ENCODE assay signal across 1 cellular context in the genomic region with DNA sequence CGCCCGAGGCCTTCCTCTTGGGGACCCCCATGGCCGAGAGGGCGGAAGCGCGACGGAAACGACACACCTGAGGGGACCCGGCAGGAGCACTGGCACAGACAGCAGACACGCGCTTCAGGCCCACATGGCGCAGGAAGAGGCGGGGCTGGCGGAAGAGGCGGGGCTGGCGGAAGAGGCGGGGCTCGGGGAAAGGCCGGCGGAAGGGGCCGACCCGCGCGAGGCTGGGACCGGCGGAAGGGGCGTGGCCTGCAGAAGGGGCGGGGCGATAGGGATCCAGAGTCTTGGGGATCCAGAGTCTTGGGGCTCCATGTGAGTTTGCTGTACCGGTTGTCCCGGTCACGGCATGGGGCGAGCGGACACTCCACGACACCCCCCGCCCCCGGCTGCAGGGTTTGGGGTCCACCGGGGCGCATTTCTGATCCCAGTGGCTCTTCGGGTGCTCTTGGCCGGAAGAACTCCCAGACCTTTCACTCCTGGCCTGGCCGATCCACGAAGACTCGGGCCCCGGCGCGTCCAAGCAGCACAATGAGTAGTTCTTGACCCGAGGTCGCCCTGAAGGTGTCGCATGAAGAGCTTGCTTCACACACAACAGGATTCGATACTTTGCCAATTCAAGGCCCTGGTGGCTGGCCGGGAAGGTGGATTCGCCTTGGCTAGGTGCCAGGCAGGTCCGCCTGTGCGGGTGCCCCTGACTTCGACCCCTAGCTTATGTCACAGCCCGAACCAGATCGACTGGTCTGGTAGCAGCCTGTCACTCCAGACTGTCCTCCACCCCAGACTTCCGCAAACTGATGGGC.
A peak's percentile ranks its signal among the peaks of the same experiment; 100 is the strongest.
TF ChIP-seq lines count a peak whose summit lies in the region.

Gene URB1 (minus strand): TSS at position 133 of the 797 bp plus-strand sequence. CDS start 102 bp downstream, at position 31.

TF ChIP-seq in HepG2, 621 proteins besides CTCF, POLR2A, EP300 and RAD21 (continued from another document and continues in another):
- TF ChIP-seq, protein P1, sequence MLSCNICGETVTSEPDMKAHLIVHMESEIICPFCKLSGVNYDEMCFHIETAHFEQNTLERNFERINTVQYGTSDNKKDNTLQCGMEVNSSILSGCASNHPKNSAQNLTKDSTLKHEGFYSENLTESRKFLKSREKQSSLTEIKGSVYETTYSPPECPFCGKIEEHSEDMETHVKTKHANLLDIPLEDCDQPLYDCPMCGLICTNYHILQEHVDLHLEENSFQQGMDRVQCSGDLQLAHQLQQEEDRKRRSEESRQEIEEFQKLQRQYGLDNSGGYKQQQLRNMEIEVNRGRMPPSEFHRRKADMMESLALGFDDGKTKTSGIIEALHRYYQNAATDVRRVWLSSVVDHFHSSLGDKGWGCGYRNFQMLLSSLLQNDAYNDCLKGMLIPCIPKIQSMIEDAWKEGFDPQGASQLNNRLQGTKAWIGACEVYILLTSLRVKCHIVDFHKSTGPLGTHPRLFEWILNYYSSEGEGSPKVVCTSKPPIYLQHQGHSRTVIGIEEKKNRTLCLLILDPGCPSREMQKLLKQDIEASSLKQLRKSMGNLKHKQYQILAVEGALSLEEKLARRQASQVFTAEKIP (CRISPR knock-in tag; IDR thresholded peaks at IDR 0.05; ENCODE audit: borderline replicate concordance), result no peak
- TF ChIP-seq ZXDC (CRISPR knock-in tag; IDR thresholded peaks at IDR 0.05), result no peak; the same call in 1 of the 2 replicates
- TF ChIP-seq, protein P2, sequence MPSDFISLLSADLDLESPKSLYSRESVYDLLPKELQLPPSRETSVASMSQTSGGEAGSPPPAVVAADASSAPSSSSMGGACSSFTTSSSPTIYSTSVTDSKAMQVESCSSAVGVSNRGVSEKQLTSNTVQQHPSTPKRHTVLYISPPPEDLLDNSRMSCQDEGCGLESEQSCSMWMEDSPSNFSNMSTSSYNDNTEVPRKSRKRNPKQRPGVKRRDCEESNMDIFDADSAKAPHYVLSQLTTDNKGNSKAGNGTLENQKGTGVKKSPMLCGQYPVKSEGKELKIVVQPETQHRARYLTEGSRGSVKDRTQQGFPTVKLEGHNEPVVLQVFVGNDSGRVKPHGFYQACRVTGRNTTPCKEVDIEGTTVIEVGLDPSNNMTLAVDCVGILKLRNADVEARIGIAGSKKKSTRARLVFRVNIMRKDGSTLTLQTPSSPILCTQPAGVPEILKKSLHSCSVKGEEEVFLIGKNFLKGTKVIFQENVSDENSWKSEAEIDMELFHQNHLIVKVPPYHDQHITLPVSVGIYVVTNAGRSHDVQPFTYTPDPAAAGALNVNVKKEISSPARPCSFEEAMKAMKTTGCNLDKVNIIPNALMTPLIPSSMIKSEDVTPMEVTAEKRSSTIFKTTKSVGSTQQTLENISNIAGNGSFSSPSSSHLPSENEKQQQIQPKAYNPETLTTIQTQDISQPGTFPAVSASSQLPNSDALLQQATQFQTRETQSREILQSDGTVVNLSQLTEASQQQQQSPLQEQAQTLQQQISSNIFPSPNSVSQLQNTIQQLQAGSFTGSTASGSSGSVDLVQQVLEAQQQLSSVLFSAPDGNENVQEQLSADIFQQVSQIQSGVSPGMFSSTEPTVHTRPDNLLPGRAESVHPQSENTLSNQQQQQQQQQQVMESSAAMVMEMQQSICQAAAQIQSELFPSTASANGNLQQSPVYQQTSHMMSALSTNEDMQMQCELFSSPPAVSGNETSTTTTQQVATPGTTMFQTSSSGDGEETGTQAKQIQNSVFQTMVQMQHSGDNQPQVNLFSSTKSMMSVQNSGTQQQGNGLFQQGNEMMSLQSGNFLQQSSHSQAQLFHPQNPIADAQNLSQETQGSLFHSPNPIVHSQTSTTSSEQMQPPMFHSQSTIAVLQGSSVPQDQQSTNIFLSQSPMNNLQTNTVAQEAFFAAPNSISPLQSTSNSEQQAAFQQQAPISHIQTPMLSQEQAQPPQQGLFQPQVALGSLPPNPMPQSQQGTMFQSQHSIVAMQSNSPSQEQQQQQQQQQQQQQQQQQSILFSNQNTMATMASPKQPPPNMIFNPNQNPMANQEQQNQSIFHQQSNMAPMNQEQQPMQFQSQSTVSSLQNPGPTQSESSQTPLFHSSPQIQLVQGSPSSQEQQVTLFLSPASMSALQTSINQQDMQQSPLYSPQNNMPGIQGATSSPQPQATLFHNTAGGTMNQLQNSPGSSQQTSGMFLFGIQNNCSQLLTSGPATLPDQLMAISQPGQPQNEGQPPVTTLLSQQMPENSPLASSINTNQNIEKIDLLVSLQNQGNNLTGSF (CRISPR knock-in tag; IDR thresholded peaks at IDR 0.05), result no peak
- TF ChIP-seq ZNF878 (CRISPR knock-in tag; IDR thresholded peaks at IDR 0.05), result no peak
- TF ChIP-seq ZBTB3 (CRISPR knock-in tag; IDR thresholded peaks at IDR 0.05; ENCODE audit: borderline replicate concordance, low read depth), result no peak
- TF ChIP-seq NFE2 (CRISPR knock-in tag; IDR thresholded peaks at IDR 0.05), result no peak
- TF ChIP-seq NR2C2 (CRISPR knock-in tag; IDR thresholded peaks at IDR 0.05; ENCODE audit: borderline replicate concordance), result peak; percentile 44; the same call in 1 of the 2 replicates
- TF ChIP-seq RCOR2 (CRISPR knock-in tag; IDR thresholded peaks at IDR 0.05), result no peak
- TF ChIP-seq ZMYM2 (CRISPR knock-in tag; IDR thresholded peaks at IDR 0.05), result 0 out of 2 replicates have a peak, but pooled peaks have one; percentile 19
- TF ChIP-seq HNRNPH1 (optimal IDR thresholded peaks at IDR 0.05; ENCODE audit: low read depth, low read length), result no peak
- TF ChIP-seq ZNF780A (CRISPR knock-in tag; IDR thresholded peaks at IDR 0.05), result no peak
- TF ChIP-seq, protein P3, sequence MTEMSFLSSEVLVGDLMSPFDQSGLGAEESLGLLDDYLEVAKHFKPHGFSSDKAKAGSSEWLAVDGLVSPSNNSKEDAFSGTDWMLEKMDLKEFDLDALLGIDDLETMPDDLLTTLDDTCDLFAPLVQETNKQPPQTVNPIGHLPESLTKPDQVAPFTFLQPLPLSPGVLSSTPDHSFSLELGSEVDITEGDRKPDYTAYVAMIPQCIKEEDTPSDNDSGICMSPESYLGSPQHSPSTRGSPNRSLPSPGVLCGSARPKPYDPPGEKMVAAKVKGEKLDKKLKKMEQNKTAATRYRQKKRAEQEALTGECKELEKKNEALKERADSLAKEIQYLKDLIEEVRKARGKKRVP (CRISPR knock-in tag; IDR thresholded peaks at IDR 0.05), result 0 out of 4 replicates have a peak, but pooled peaks of 1 of the 2 experiments have one; percentile 26
- TF ChIP-seq ZNF562 (CRISPR knock-in tag; IDR thresholded peaks at IDR 0.05; ENCODE audit: borderline replicate concordance), result no peak
- TF ChIP-seq RELA (CRISPR knock-in tag; IDR thresholded peaks at IDR 0.05), result no peak
- TF ChIP-seq, protein P4, sequence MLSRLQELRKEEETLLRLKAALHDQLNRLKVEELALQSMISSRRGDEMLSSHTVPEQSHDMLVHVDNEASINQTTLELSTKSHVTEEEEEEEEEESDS (CRISPR knock-in tag; IDR thresholded peaks at IDR 0.05; ENCODE audit: borderline replicate concordance), result no peak
- TF ChIP-seq MAFK (conservative IDR thresholded peaks at IDR 0.05 in 1 of 2, IDR thresholded peaks at IDR 0.05 in 1 of 2; ENCODE audit: low read length in 2 of 2), result no peak
- TF ChIP-seq E2F2 (CRISPR knock-in tag; IDR thresholded peaks at IDR 0.05; ENCODE audit: borderline replicate concordance), result no peak
- peak; percentile 15; the same call in 1 of the 2 replicates for TF ChIP-seq ZNF335 (CRISPR knock-in tag; IDR thresholded peaks at IDR 0.05)
- no peak for TF ChIP-seq ZBTB49 (CRISPR knock-in tag; IDR thresholded peaks at IDR 0.05; ENCODE audit: borderline replicate concordance)
- TF ChIP-seq CREBL2 (CRISPR knock-in tag; IDR thresholded peaks at IDR 0.05; ENCODE audit: borderline replicate concordance), result 0 out of 2 replicates have a peak, but pooled peaks have one; percentile 57
- TF ChIP-seq ZNF761 (CRISPR knock-in tag; conservative IDR thresholded peaks at IDR 0.05), result no peak
- TF ChIP-seq ZNF773 (CRISPR knock-in tag; IDR thresholded peaks at IDR 0.05; ENCODE audit: borderline replicate concordance), result no peak
- TF ChIP-seq ATM (IDR thresholded peaks at IDR 0.05; ENCODE audit: borderline replicate concordance), result no peak
- TF ChIP-seq STAT6 (CRISPR knock-in tag; IDR thresholded peaks at IDR 0.05; ENCODE audit: borderline replicate concordance), result no peak; the same call in 1 of the 2 replicates
- TF ChIP-seq ZNF484 (CRISPR knock-in tag; IDR thresholded peaks at IDR 0.05; ENCODE audit: borderline replicate concordance, low read depth), result no peak
- no peak for TF ChIP-seq ZNF337 (CRISPR knock-in tag; IDR thresholded peaks at IDR 0.05; ENCODE audit: borderline replicate concordance, low read depth)
- no peak for TF ChIP-seq SALL2 (CRISPR knock-in tag; IDR thresholded peaks at IDR 0.05)
- TF ChIP-seq SATB2 (CRISPR knock-in tag; IDR thresholded peaks at IDR 0.05), result no peak
- TF ChIP-seq CENPT (CRISPR knock-in tag; IDR thresholded peaks at IDR 0.05; ENCODE audit: low read depth), result no peak
- no peak for TF ChIP-seq ZBTB39 (CRISPR knock-in tag; IDR thresholded peaks at IDR 0.05)
- no peak for TF ChIP-seq ZNF768 (CRISPR knock-in tag; IDR thresholded peaks at IDR 0.05)
- no peak for TF ChIP-seq ZNF792 (CRISPR knock-in tag; IDR thresholded peaks at IDR 0.05)
